ENCODE assay signal across 24 cellular contexts in the genomic region with DNA sequence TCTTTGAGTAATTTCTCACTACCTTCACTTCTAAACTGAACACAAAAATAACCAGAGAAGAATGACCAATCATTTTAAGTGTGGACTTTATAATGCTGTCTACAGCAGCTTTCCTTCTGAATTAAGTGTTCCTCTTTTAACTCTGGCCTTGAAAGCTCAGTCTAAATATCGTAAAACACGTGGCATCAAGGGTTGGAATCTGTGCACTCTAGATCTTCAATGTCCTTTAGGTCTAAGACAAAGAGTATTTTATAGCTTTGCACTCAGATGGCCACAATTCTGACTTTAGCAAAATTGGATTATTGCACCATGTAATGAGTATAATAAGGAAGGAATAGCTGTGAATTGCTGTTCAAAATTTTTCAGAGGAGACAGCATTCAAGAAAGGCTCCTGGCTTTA.
"Had no signal": no experiment of that assay in that cellular context is flagged by ENCODE, and none has a peak within 500 bp of the region (broad histone marks: within the 10 kb centered on the region; RNA-seq: fewer than 3 reads in every experiment).

No MANE protein-coding gene starts in this region.

- H3K4me3 Mint-ChIP-seq: naive B cell; natural killer cell; stimulated activated naive B cell treated with anti-CD40 and anti-IgM and Interleukin-4, amounts not matched to agents 10 μg/mL and 1 μg/mL and 100 μg/mL, for 72 hours had no signal

- H3K4me1 Mint-ChIP-seq: naive B cell; natural killer cell; stimulated activated naive B cell treated with anti-CD40 and anti-IgM and Interleukin-4, amounts not matched to agents 10 μg/mL and 1 μg/mL and 100 μg/mL, for 72 hours had no signal

- ATAC-seq: heart left ventricle; left lung; lower lobe of right lung; natural killer cell; right lobe of liver; stimulated activated naive B cell treated with anti-CD40 and anti-IgM and Interleukin-4, amounts not matched to agents 10 μg/mL and 1 μg/mL and 100 μg/mL, for 72 hours; stimulated activated naive CD8-positive, alpha-beta T cell treated with anti-CD3 and anti-CD28 coated beads, Interleukin-15, Interleukin-2, amounts not matched to agents 100 U/mL and 50 U/mL, for 24 hours; upper lobe of right lung had no signal

- H3K36me3 Mint-ChIP-seq: natural killer cell had no signal

- H3K27me3 Mint-ChIP-seq: progenitor cell of endocrine pancreas had no signal

- H3K4me1 ChIP-seq: heart left ventricle, left lung, lower lobe of right lung, right atrium auricular region, right lobe of liver, stomach, testis, thyroid gland, upper lobe of right lung had no signal

- H3K27ac Mint-ChIP-seq: naive B cell; natural killer cell; progenitor cell of endocrine pancreas; stimulated activated naive B cell treated with anti-CD40 and anti-IgM and Interleukin-4, amounts not matched to agents 10 μg/mL and 1 μg/mL and 100 μg/mL, for 72 hours had no signal

- H3K9me3 ChIP-seq: heart left ventricle, left lung, lower lobe of right lung, ovary, right atrium auricular region, right lobe of liver, stomach, testis, thyroid gland, upper lobe of right lung had no signal

- H3K36me3 ChIP-seq: heart left ventricle, left lung, lower lobe of right lung, ovary, right atrium auricular region, right lobe of liver, stomach, thyroid gland, upper lobe of right lung had no signal

- H3K27ac ChIP-seq: heart left ventricle, hepatocyte, left lung, lower lobe of right lung, ovary, right atrium auricular region, right lobe of liver, stomach, testis, thyroid gland, upper lobe of right lung had no signal

- H3K27me3 ChIP-seq: hepatocyte, left lung, ovary, right atrium auricular region, right lobe of liver, stomach, testis, thyroid gland, upper lobe of right lung had no signal

- H3K4me3 ChIP-seq: heart left ventricle, hepatocyte, left lung, lower lobe of right lung, ovary, right atrium auricular region, right lobe of liver, stomach, testis, thyroid gland, upper lobe of right lung had no signal

- DNase-seq: heart left ventricle; islet precursor cell; left lung; lower lobe of right lung; mammary epithelial cell; mesenchymal stem cell; naive B cell; natural killer cell; ovary; right lobe of liver; stimulated activated CD4-positive, alpha-beta T cell treated with anti-CD3 and anti-CD28 coated beads, Interleukin-12 subunit alpha, Interleukin-12 subunit beta, amount 100 ng/mL, for 4 hours; stimulated activated CD4-positive, alpha-beta T cell treated with anti-CD3 and anti-CD28 coated beads, Interleukin-15, amount 100 ng/mL, for 24 hours; stimulated activated CD4-positive, alpha-beta T cell treated with anti-CD3 and anti-CD28 coated beads, Interleukin-2, amount 100 ng/mL, for 24 hours; stimulated activated CD4-positive, alpha-beta T cell treated with anti-CD3 and anti-CD28 coated beads, Interleukin-4, amount 100 ng/mL, for 1 hour; stimulated activated naive B cell treated with anti-CD40 and anti-IgM and Interleukin-4, amounts not matched to agents 10 μg/mL and 1 μg/mL and 100 μg/mL, for 72 hours; stimulated activated naive CD8-positive, alpha-beta T cell treated with anti-CD3 and anti-CD28 coated beads, Interleukin-15, Interleukin-2, amounts not matched to agents 100 U/mL and 50 U/mL, for 24 hours; stomach; testis; thyroid gland; trophoblast cell; upper lobe of right lung had no signal
